ENCODE assay signal across 17 cellular contexts in the genomic region with DNA sequence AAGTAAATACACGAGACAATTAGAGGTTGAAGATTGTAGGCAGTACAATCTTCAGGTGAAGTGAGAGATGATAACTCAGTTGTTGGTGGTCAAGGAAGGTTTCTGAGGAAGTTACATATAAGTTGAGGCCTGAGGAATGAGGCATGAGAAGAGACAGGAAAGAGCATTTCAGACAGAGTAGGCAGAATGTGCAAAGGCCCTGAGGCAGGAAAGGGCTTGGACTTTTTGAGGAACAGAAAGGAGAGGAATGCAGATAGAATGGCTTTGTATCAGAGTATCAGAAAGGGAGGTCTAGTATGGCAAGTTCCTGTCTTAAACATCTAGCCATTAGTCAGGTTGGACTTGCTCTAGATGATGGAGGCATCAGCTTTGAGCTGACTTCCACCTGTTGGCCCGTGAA.
A peak's percentile ranks its signal among the peaks of the same experiment; 100 is the strongest.
DNase-seq lines count a peak whose midpoint lies in the region; ATAC-seq, FAIRE-seq and TF ChIP-seq lines count a peak whose summit lies in the region.
"Had no signal": no experiment of that assay in that cellular context is flagged by ENCODE, and none has a peak within 500 bp of the region (broad histone marks: within the 10 kb centered on the region; RNA-seq: fewer than 3 reads in every experiment).

No MANE protein-coding gene starts in this region.

- no peaks in the 10 kb centered on the region for H3K9me3 ChIP-seq in gastrocnemius medialis
- no peaks in the 10 kb centered on the region for H3K9me3 ChIP-seq in HAP-1

- TF ChIP-seq POLR2A in gastrocnemius medialis (IDR thresholded peaks at IDR 0.05) = no peak
- TF ChIP-seq POLR2A in H54 (IDR thresholded peaks at IDR 0.05; ENCODE audit: low read depth, low read length) = no peak

- in situ Hi-C loops in gastrocnemius medialis (cut with MboI; ENCODE audit: low sequenced_read_pairs in 4 of 4) (no loop called here), HAP-1 (cut with MboI; ENCODE audit: low sequenced_read_pairs) (no loop called here)

- H3K36me3 Mint-ChIP-seq in nephron (ENCODE audit: low read depth) = no peaks in the 10 kb centered on the region
- H3K36me3 Mint-ChIP-seq: CD4-positive, alpha-beta memory T cell had no signal

- peak overlapping the region in 1 of 3 experiments; percentile 0 for H3K4me3 Mint-ChIP-seq in nephron
- H3K4me3 Mint-ChIP-seq: CD4-positive, alpha-beta memory T cell; GM23338; HFFc6 had no signal

- H3K4me1 Mint-ChIP-seq in nephron = peaks cover 75% of the 10 kb centered on the region

- peak overlapping the region in 2 of 3 experiments; percentile 20 to 52 for H3K27ac Mint-ChIP-seq in nephron
- H3K27ac Mint-ChIP-seq: CD4-positive, alpha-beta memory T cell; GM23338; HFFc6 had no signal

- DNase-seq in bronchial epithelial cell (ENCODE audit: low read depth) = no peak
- DNase-seq in gastrocnemius medialis = no peak
- no peak for DNase-seq in H54 (ENCODE audit: insufficient read length, low spot score)
- DNase-seq in HAP-1 (ENCODE audit: low spot score in 2 of 2) = no peak
- DNase-seq: C1 segment of cervical spinal cord; Calu3; CD4-positive, alpha-beta memory T cell; COR-L47; DMS79 treated with DMSO at 0.1 percent for 48 hours; GF-D8; H7; HFFc6 had no signal

- H3K27me3 Mint-ChIP-seq in nephron (ENCODE audit: low read depth) = peaks cover 4% of the 10 kb centered on the region

- no peak for TF ChIP-seq CTCF in bronchial epithelial cell (IDR thresholded peaks at IDR 0.05; ENCODE audit: insufficient read depth, low read length, severe bottlenecking)
- TF ChIP-seq CTCF in nephron (IDR thresholded peaks at IDR 0.05; ENCODE audit: unreplicated experiment in 3 of 3) = no peak
- TF ChIP-seq CTCF in gastrocnemius medialis (IDR thresholded peaks at IDR 0.05 in 4 of 5, conservative IDR thresholded peaks at IDR 0.05 in 1 of 5) = no peak

- H3K27ac ChIP-seq in gastrocnemius medialis = peak overlapping the region; percentile 66 to 85 (median 74)

- H3K36me3 ChIP-seq in bronchial epithelial cell (ENCODE audit: control insufficient read depth, insufficient read depth, low read length) (no peaks in the 10 kb centered on the region), gastrocnemius medialis (no peaks in the 10 kb centered on the region), HAP-1 (replicated peaks) (no peaks in the 10 kb centered on the region)

- no peak for ATAC-seq in gastrocnemius medialis
- ATAC-seq in GM18517 (IDR thresholded peaks at IDR 0.05; ENCODE audit: unreplicated experiment) = no peak
- ATAC-seq: GM23338, HCT116 had no signal

- peaks cover 51 to 62% of the 10 kb centered on the region in 2 donors for H3K4me1 ChIP-seq in gastrocnemius medialis
- no peaks in the 10 kb centered on the region for H3K4me1 ChIP-seq in HAP-1

- FAIRE-seq in bronchial epithelial cell (lab: Jason Lieb, UNC) (peak; percentile 36), H54 (lab: Jason Lieb, UNC) (no peak)
- FAIRE-seq: GM18507 had no signal

- H3K27me3 ChIP-seq in bronchial epithelial cell (ENCODE audit: control insufficient read depth, insufficient read depth, low read length) (no peaks in the 10 kb centered on the region), gastrocnemius medialis (no peaks in the 10 kb centered on the region), HAP-1 (ENCODE audit: low read depth) (no peaks in the 10 kb centered on the region)

- H3K4me3 ChIP-seq in bronchial epithelial cell (ENCODE audit: low read depth, low read length) = no peak overlapping the region
- no peak overlapping the region for H3K4me3 ChIP-seq in gastrocnemius medialis
- no peak overlapping the region for H3K4me3 ChIP-seq in HAP-1
- H3K4me3 ChIP-seq: GM23338 had no signal

- no peaks in the 10 kb centered on the region for H3K9me3 Mint-ChIP-seq in nephron
- H3K9me3 Mint-ChIP-seq: GM23338, HFFc6 had no signal

- intact Hi-C loops in gastrocnemius medialis (cut with DNase I; ENCODE audit: low total_unique reads) = no loop called here
